In the genomic region with DNA sequence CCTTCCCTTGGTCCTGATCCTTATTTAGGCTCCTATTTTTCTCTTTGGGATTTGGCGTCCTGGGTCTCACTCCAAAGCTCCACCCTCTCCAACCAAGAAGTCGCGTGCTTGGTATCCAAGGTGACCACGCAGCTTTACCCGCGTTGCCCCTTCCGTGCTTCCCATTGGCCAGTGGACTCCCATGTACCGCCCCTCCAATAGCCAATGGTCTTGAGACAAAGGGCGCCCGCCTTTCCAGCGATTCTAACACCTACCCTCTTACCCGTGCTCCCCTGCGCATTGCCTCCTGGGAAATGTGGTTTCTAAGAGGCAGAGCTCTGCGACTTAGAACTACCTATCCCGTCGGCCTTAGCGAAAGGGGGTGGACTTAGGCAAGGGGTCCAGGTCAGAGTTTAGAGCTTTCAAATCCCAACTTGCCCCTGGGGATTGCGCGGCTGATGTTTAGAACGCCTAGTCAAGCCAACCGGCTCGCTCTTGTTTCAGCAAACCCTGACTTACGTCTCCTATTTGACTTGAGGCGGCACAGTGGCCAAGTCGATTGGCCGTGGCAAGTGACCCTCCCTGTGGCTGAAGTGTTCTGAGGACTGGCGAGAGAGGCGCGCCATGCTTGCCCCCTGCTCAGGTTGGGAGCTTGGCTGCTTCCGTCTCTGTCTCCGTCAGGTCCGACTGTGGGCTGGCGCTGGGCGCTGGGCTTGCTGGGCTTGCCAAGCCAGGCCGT, we compare ENCODE assay signal across 8 cellular contexts. TPM values are rescaled to one million over a fixed set of nuclear protein-coding genes. Genes with fewer than 3 reads are reported as not detected.
DNase-seq lines count a peak whose midpoint lies in the region; ATAC-seq and TF ChIP-seq lines count a peak whose summit lies in the region.
"Not testable (repeated sequence)": the region's sequence is repeated elsewhere in the genome, so short reads cannot be mapped to it uniquely, and the experiment has no call there.

A gene (plus strand): TSS at position 395 of the 718 bp plus-strand sequence. CDS start 209 bp downstream, at position 604.

- H3K9me3 Mint-ChIP-seq in activated T-helper 17 cell treated with anti-CD3 and anti-CD28 coated beads, Interleukin-2, amount 50 U/mL, for 72 hours; naive B cell; stimulated activated effector memory CD8-positive, alpha-beta T cell treated with anti-CD3 and anti-CD28 coated beads, Interleukin-12 subunit alpha, Interleukin-12 subunit beta, amount 100 ng/mL, for 72 hours: not testable (repeated sequence)

- peak within 1 kb of the TSS; percentile 76 for H3K4me3 Mint-ChIP-seq in activated T-helper 17 cell treated with anti-CD3 and anti-CD28 coated beads, Interleukin-2, amount 50 U/mL, for 72 hours
- peak within 1 kb of the TSS; percentile 62 to 94 (median 88) for H3K4me3 Mint-ChIP-seq in naive B cell
- peak within 1 kb of the TSS; percentile 56 for H3K4me3 Mint-ChIP-seq in stimulated activated effector memory CD8-positive, alpha-beta T cell treated with anti-CD3 and anti-CD28 coated beads, Interleukin-12 subunit alpha, Interleukin-12 subunit beta, amount 100 ng/mL, for 72 hours

- not testable (repeated sequence) for H3K27me3 Mint-ChIP-seq in activated T-helper 17 cell treated with anti-CD3 and anti-CD28 coated beads, Interleukin-2, amount 50 U/mL, for 72 hours; naive B cell

- not testable (repeated sequence) for H3K27me3 ChIP-seq in fibroblast of lung (ENCODE audit: control insufficient read depth, insufficient read depth, low read length)

- H3K27ac Mint-ChIP-seq in activated T-helper 17 cell treated with anti-CD3 and anti-CD28 coated beads, Interleukin-2, amount 50 U/mL, for 72 hours: peak within 1 kb of the TSS; percentile 39
- H3K27ac Mint-ChIP-seq in naive B cell: peak within 1 kb of the TSS; percentile 61 to 95 (median 83)
- H3K27ac Mint-ChIP-seq in stimulated activated effector memory CD8-positive, alpha-beta T cell treated with anti-CD3 and anti-CD28 coated beads, Interleukin-12 subunit alpha, Interleukin-12 subunit beta, amount 100 ng/mL, for 72 hours: peak within 1 kb of the TSS; percentile 2

- not testable (repeated sequence) for H3K79me2 ChIP-seq in fibroblast of lung (ENCODE audit: control insufficient read depth, insufficient read depth, low read length)

- not testable (repeated sequence) for H3K4me1 ChIP-seq in fibroblast of lung (ENCODE audit: control insufficient read depth, extremely low read depth, insufficient read depth, low read length)

- H2AFZ ChIP-seq in fibroblast of lung (ENCODE audit: low read length): peak within 1 kb of the TSS; percentile 89

- not testable (repeated sequence) for TF ChIP-seq CTCF in fibroblast of lung (conservative IDR thresholded peaks at IDR 0.05 in 1 of 2, IDR thresholded peaks at IDR 0.05 in 1 of 2; ENCODE audit: low read depth in 1 of 2, low read length in 2 of 2)

- not testable (repeated sequence) for H3K9me3 ChIP-seq in fibroblast of lung (ENCODE audit: control insufficient read depth, insufficient read depth, low read depth, low read length)

- not testable (repeated sequence) for H4K20me1 ChIP-seq in fibroblast of lung (ENCODE audit: control insufficient read depth, extremely low read depth, insufficient read depth, low read length)

- DNase-seq in EH (ENCODE audit: low read depth) (peak; percentile 100), GOT3 (lab: John Stamatoyannopoulos, UW) (peak; percentile 86), LHCN-M2 (ENCODE audit: low read depth) (peak; percentile 100), RPMI7951 (ENCODE audit: low read depth) (peak; percentile 99), fibroblast of lung (ENCODE audit: low read depth in 2 of 2) (peak; percentile 99), naive B cell (peak; percentile 95)
- peak; percentile 77 to 96 for DNase-seq in stimulated activated effector memory CD8-positive, alpha-beta T cell treated with anti-CD3 and anti-CD28 coated beads, Interleukin-12 subunit alpha, Interleukin-12 subunit beta, amount 100 ng/mL, for 72 hours (ENCODE audit: low spot score in 2 of 2)

- H3K36me3 ChIP-seq in fibroblast of lung (ENCODE audit: control insufficient read depth, insufficient read depth, low read length): not testable (repeated sequence)

- peak within 1 kb of the TSS; percentile 58 to 77 (median 66) for H3K4me3 ChIP-seq in fibroblast of lung (replicated peaks in 1 of 4; ENCODE audit: control extremely low read depth in 1 of 4, insufficient read depth in 1 of 4, low read depth in 3 of 4, low read length in 4 of 4)

- peak; percentile 99 for ATAC-seq in activated T-helper 17 cell treated with anti-CD3 and anti-CD28 coated beads, Interleukin-2, amount 50 U/mL, for 72 hours (replicated peaks)
- peak; percentile 97 to 98 for ATAC-seq in naive B cell (ENCODE audit: low read depth in 2 of 2)
- peak; percentile 99 for ATAC-seq in stimulated activated effector memory CD8-positive, alpha-beta T cell treated with anti-CD3 and anti-CD28 coated beads, Interleukin-12 subunit alpha, Interleukin-12 subunit beta, amount 100 ng/mL, for 72 hours

- peak within 1 kb of the TSS; percentile 62 for H3K9ac ChIP-seq in fibroblast of lung (ENCODE audit: insufficient read depth, low read length)

- H3K4me2 ChIP-seq in fibroblast of lung (ENCODE audit: extremely low read depth, insufficient read depth, low read length): peak within 1 kb of the TSS; percentile 80

- peak within 1 kb of the TSS; percentile 61 for H3K27ac ChIP-seq in fibroblast of lung (ENCODE audit: insufficient read depth, low read length)

- H3K36me3 Mint-ChIP-seq in activated T-helper 17 cell treated with anti-CD3 and anti-CD28 coated beads, Interleukin-2, amount 50 U/mL, for 72 hours (ENCODE audit: low read depth); naive B cell; stimulated activated effector memory CD8-positive, alpha-beta T cell treated with anti-CD3 and anti-CD28 coated beads, Interleukin-12 subunit alpha, Interleukin-12 subunit beta, amount 100 ng/mL, for 72 hours: not testable (repeated sequence)

- not testable (repeated sequence) for H3K4me1 Mint-ChIP-seq in activated T-helper 17 cell treated with anti-CD3 and anti-CD28 coated beads, Interleukin-2, amount 50 U/mL, for 72 hours; stimulated activated effector memory CD8-positive, alpha-beta T cell treated with anti-CD3 and anti-CD28 coated beads, Interleukin-12 subunit alpha, Interleukin-12 subunit beta, amount 100 ng/mL, for 72 hours
- peaks cover 4 to 16% (median 5%) of the 10 kb centered on the region in 3 donors for H3K4me1 Mint-ChIP-seq in naive B cell

RNA-seq across cellular contexts. Expression of the gene that starts here (rescaled TPM):
- 10.8 and 13.6 TPM in 2 replicates for total RNA-seq in LHCN-M2 (2014; rRNA removed)
- 2.8 TPM for polyA plus RNA-seq in LHCN-M2 (2012)
- total RNA-seq in RPMI7951 (2014; rRNA removed; shearing (Covaris generic)): 5.2 and 9.8 TPM in 2 replicates
- total RNA-seq in activated T-helper 17 cell treated with anti-CD3 and anti-CD28 coated beads, Interleukin-2, amount 50 U/mL, for 72 hours: 10 to 100 TPM in 1 of 2 donors, 1 to 10 TPM in 1; 8.7 to 11.3 TPM
- 8.2 and 9.9 TPM in 2 replicates for total RNA-seq in fibroblast of lung
- polyA plus RNA-seq in fibroblast of lung: 3.1 and 4.0 TPM in 2 replicates
- polyA plus RNA-seq in fibroblast of lung (2012): 2.8 and 3.4 TPM in 2 replicates
- 1.1 and 3.5 TPM in 2 replicates for polyA minus RNA-seq in fibroblast of lung (ENCODE audit: low replicate concordance)
- 10 to 100 TPM in 1 of 6 donors, 1 to 10 TPM in 5; 4.7 to 11.2 (median 6.3) TPM for polyA plus RNA-seq in naive B cell (ENCODE audit: low read depth in 6 of 6)

Comparison
In these comparisons a context has a peak if more than half of its experiments do, and no peak if none do; other contexts are left out.
1. Peak in every context shown above with its lines: DNase-seq, ATAC-seq, H3K4me3 ChIP-seq and H3K27ac ChIP-seq.
2. H3K27ac Mint-ChIP-seq: peak in every context shown above with its lines; median percentile 83 in naive B cell; 39 in activated T-helper 17 cell treated with anti-CD3 and anti-CD28 coated beads, Interleukin-2, amount 50 U/mL, for 72 hours; 2 in stimulated activated effector memory CD8-positive, alpha-beta T cell treated with anti-CD3 and anti-CD28 coated beads, Interleukin-12 subunit alpha, Interleukin-12 subunit beta, amount 100 ng/mL, for 72 hours.